ENCODE assay signal across 15 cellular contexts in genomic region chr1:212512731-212513559, GRCh38.
DNase-seq lines count a peak whose midpoint lies in the region; ATAC-seq, FAIRE-seq and TF ChIP-seq lines count a peak whose summit lies in the region.
"Had no signal": no experiment of that assay in that cellular context is flagged by ENCODE, and none has a peak within 500 bp of the region (broad histone marks: within the 10 kb centered on the region; RNA-seq: fewer than 3 reads in every experiment).

No MANE protein-coding gene starts in this region.

- H3K36me3 ChIP-seq in SK-N-SH (replicated peaks in 1 of 2; ENCODE audit: control insufficient read depth in 1 of 2, insufficient read depth in 2 of 2, low read length in 1 of 2) (no peaks in the 10 kb centered on the region), small intestine (ENCODE audit: control insufficient read depth in 2 of 2, insufficient read depth in 2 of 2, low read length in 2 of 2) (no peaks in the 10 kb centered on the region)

- H3K27ac Mint-ChIP-seq in mesothelial cell of epicardium, result peak overlapping the region; percentile 80
- no peak overlapping the region for H3K27ac Mint-ChIP-seq in stimulated activated naive B cell treated with anti-CD40 and anti-IgM and Interleukin-4, amounts not matched to agents 10 μg/mL and 1 μg/mL and 100 μg/mL, for 72 hours

- no peak for TF ChIP-seq RAD21 in SK-N-SH (IDR thresholded peaks at IDR 0.05; ENCODE audit: low read length)

- no peaks in the 10 kb centered on the region for H4K20me1 ChIP-seq in SK-N-SH (ENCODE audit: insufficient read depth)

- H3K4me3 ChIP-seq in SK-N-SH (ENCODE audit: low read depth in 2 of 2, low read length in 1 of 2) (no peak overlapping the region), small intestine (ENCODE audit: low read depth in 1 of 2, low read length in 2 of 2) (no peak overlapping the region)
- H3K4me3 ChIP-seq: mucosa of descending colon, skin epidermis had no signal

- H3K27me3 ChIP-seq in SK-N-SH (ENCODE audit: insufficient read depth), result no peaks in the 10 kb centered on the region; the same call in 1 of the 2 replicates
- H3K27me3 ChIP-seq in small intestine (ENCODE audit: control insufficient read depth in 2 of 2, insufficient read depth in 2 of 2, low read length in 2 of 2), result peaks cover 0 to 11% of the 10 kb centered on the region in 2 donors

- H3K9me3 ChIP-seq in SK-N-SH (no peaks in the 10 kb centered on the region), small intestine (ENCODE audit: control insufficient read depth, low read depth) (no peaks in the 10 kb centered on the region)
- H3K9me3 ChIP-seq: mucosa of descending colon had no signal

- DNase-seq in DMS53 (lab: John Stamatoyannopoulos, UW) (peak; percentile 67), DMS53 treated with DMSO at 0.1 percent for 48 hours (lab: John Stamatoyannopoulos, UW; ENCODE audit: unreplicated experiment) (no peak), SK-N-SH (no peak), mesothelial cell of epicardium (ENCODE audit: low spot score in 2 of 2, unreplicated experiment in 2 of 2) (no peak), small intestine (no peak)
- no peak for DNase-seq in stimulated activated naive B cell treated with anti-CD40 and anti-IgM and Interleukin-4, amounts not matched to agents 10 μg/mL and 1 μg/mL and 100 μg/mL, for 72 hours
- DNase-seq: GF-D8; NCI-H345; stimulated activated CD8-positive, alpha-beta memory T cell treated with anti-CD3 and anti-CD28 coated beads, Interleukin-4, amount 100 ng/mL, for 48 hours; T-helper 2 cell had no signal

- H3K4me1 ChIP-seq in SK-N-SH (ENCODE audit: control insufficient read depth in 1 of 2, insufficient read depth in 2 of 2, low read depth in 1 of 2, low read length in 1 of 2) (peaks cover 0 to 6% of the 10 kb centered on the region in 2 experiments; a peak in 2 of 4 replicates), small intestine (ENCODE audit: control insufficient read depth in 2 of 2, insufficient read depth in 1 of 2, low read depth in 1 of 2, low read length in 1 of 2) (peaks cover 2 to 10% of the 10 kb centered on the region in 2 donors)

- H3F3A ChIP-seq in SK-N-SH (replicated peaks; ENCODE audit: insufficient read depth), result no peaks in the 10 kb centered on the region

- TF ChIP-seq CTCF in SK-N-SH (IDR thresholded peaks at IDR 0.05) (no peak), mesothelial cell of epicardium (IDR thresholded peaks at IDR 0.05; ENCODE audit: unreplicated experiment) (no peak)

- H3K9me2 ChIP-seq in SK-N-SH, result no peaks in the 10 kb centered on the region

- TF ChIP-seq EP300 in SK-N-SH (IDR thresholded peaks at IDR 0.05; ENCODE audit: borderline replicate concordance in 1 of 2, low read depth in 1 of 2, low read length in 1 of 2), result no peak

- no peak for FAIRE-seq in small intestine (lab: Jason Lieb, UNC)
- FAIRE-seq: A204.1 had no signal

- peak; percentile 61 for ATAC-seq in HG03558 (IDR thresholded peaks at IDR 0.05; ENCODE audit: extremely low read depth, unreplicated experiment)
- ATAC-seq in HG03175 (IDR thresholded peaks at IDR 0.05; ENCODE audit: unreplicated experiment), result no peak
- no peak for ATAC-seq in stimulated activated naive B cell treated with anti-CD40 and anti-IgM and Interleukin-4, amounts not matched to agents 10 μg/mL and 1 μg/mL and 100 μg/mL, for 72 hours (replicated peaks)

- H3K79me2 ChIP-seq in SK-N-SH (ENCODE audit: insufficient read depth), result no peaks in the 10 kb centered on the region

- no peak overlapping the region for H3K4me2 ChIP-seq in SK-N-SH

- peaks cover 39% of the 10 kb centered on the region for H3K4me1 Mint-ChIP-seq in mesothelial cell of epicardium
- H3K4me1 Mint-ChIP-seq in stimulated activated naive B cell treated with anti-CD40 and anti-IgM and Interleukin-4, amounts not matched to agents 10 μg/mL and 1 μg/mL and 100 μg/mL, for 72 hours, result peaks cover 0 to 19% of the 10 kb centered on the region in 2 donors

- no peak overlapping the region for H3K4me3 Mint-ChIP-seq in mesothelial cell of epicardium
- no peak overlapping the region for H3K4me3 Mint-ChIP-seq in stimulated activated naive B cell treated with anti-CD40 and anti-IgM and Interleukin-4, amounts not matched to agents 10 μg/mL and 1 μg/mL and 100 μg/mL, for 72 hours

- POLR2A ChIA-PET in SK-N-SH (lab: Yijun Ruan, JAX), result no interaction called here

- no peak overlapping the region for H3K27ac ChIP-seq in SK-N-SH (ENCODE audit: low read depth in 2 of 2, low read length in 1 of 2)
- no peak overlapping the region for H3K27ac ChIP-seq in small intestine (ENCODE audit: low read depth in 1 of 2, low read length in 1 of 2)
- H3K27ac ChIP-seq: skin epidermis had no signal

- no peak overlapping the region for H3K9ac ChIP-seq in SK-N-SH

- CTCF ChIA-PET in SK-N-SH (lab: Yijun Ruan, JAX), result interaction anchor here (1.2 to 4.0 kb wide), 2 partner anchors 16 to 36 kb away, joined by 4 to 18 read pairs; no protein-coding TSS in a partner anchor

- H2AFZ ChIP-seq in SK-N-SH (ENCODE audit: low read depth), result no peak overlapping the region

- 57% methylated on average over 1 of the region's 5 CpGs for WGBS in SK-N-SH (ENCODE audit: low lambda C conversion rate)
- 77 to 92% (median 91%) methylated on average over 5 of the region's 5 CpGs for WGBS in small intestine, 3 donors

- H3K27me3 Mint-ChIP-seq in mesothelial cell of epicardium (ENCODE audit: low read depth), result peaks cover 5% of the 10 kb centered on the region
- H3K27me3 Mint-ChIP-seq in stimulated activated naive B cell treated with anti-CD40 and anti-IgM and Interleukin-4, amounts not matched to agents 10 μg/mL and 1 μg/mL and 100 μg/mL, for 72 hours, result peaks cover 62 to 73% of the 10 kb centered on the region in 2 donors

- no peaks in the 10 kb centered on the region for H3K9me3 Mint-ChIP-seq in mesothelial cell of epicardium
- H3K9me3 Mint-ChIP-seq in stimulated activated naive B cell treated with anti-CD40 and anti-IgM and Interleukin-4, amounts not matched to agents 10 μg/mL and 1 μg/mL and 100 μg/mL, for 72 hours, result no peaks in the 10 kb centered on the region

- no peaks in the 10 kb centered on the region for H3K36me3 Mint-ChIP-seq in mesothelial cell of epicardium
- no peaks in the 10 kb centered on the region for H3K36me3 Mint-ChIP-seq in stimulated activated naive B cell treated with anti-CD40 and anti-IgM and Interleukin-4, amounts not matched to agents 10 μg/mL and 1 μg/mL and 100 μg/mL, for 72 hours

TF ChIP-seq in SK-N-SH, 30 proteins besides CTCF, POLR2A, EP300 and RAD21 (continues in another document):
- TF ChIP-seq TAF1 (IDR thresholded peaks at IDR 0.05; ENCODE audit: borderline replicate concordance, low read depth, low read length) (no peak), CHD2 (IDR thresholded peaks at IDR 0.05; ENCODE audit: low read length, partially characterized antibody) (no peak), RFX5 (IDR thresholded peaks at IDR 0.05; ENCODE audit: low read length) (no peak), EZH2phosphoT487 (IDR thresholded peaks at IDR 0.05; ENCODE audit: borderline replicate concordance, low read depth) (no peak), RXRA (IDR thresholded peaks at IDR 0.05; ENCODE audit: borderline replicate concordance, low read depth) (no peak), RCOR1 (IDR thresholded peaks at IDR 0.05; ENCODE audit: low read length) (no peak), PBX3 (IDR thresholded peaks at IDR 0.05) (peak; percentile 67), TEAD4 (IDR thresholded peaks at IDR 0.05; ENCODE audit: borderline replicate concordance, insufficient read depth) (peak; percentile 13; the same call in 1 of the 2 replicates), TCF12 (IDR thresholded peaks at IDR 0.05) (no peak), MXI1 (IDR thresholded peaks at IDR 0.05; ENCODE audit: low read depth, low read length) (no peak), USF2 (IDR thresholded peaks at IDR 0.05; ENCODE audit: borderline replicate concordance, low read depth, low read length) (no peak)
- TF ChIP-seq, protein P1, sequence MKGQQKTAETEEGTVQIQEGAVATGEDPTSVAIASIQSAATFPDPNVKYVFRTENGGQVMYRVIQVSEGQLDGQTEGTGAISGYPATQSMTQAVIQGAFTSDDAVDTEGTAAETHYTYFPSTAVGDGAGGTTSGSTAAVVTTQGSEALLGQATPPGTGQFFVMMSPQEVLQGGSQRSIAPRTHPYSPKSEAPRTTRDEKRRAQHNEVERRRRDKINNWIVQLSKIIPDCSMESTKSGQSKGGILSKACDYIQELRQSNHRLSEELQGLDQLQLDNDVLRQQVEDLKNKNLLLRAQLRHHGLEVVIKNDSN (IDR thresholded peaks at IDR 0.05; ENCODE audit: borderline replicate concordance, low read depth), result no peak
- TF ChIP-seq, protein P2, sequence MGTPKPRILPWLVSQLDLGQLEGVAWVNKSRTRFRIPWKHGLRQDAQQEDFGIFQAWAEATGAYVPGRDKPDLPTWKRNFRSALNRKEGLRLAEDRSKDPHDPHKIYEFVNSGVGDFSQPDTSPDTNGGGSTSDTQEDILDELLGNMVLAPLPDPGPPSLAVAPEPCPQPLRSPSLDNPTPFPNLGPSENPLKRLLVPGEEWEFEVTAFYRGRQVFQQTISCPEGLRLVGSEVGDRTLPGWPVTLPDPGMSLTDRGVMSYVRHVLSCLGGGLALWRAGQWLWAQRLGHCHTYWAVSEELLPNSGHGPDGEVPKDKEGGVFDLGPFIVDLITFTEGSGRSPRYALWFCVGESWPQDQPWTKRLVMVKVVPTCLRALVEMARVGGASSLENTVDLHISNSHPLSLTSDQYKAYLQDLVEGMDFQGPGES (IDR thresholded peaks at IDR 0.05; ENCODE audit: low read depth, low read length), result no peak
